In genomic region chr14:104749111-104749649, GRCh38 we compare ENCODE assay signal across 11 cellular contexts. TPM values are rescaled to one million over a fixed set of nuclear protein-coding genes. Genes with fewer than 3 reads are reported as not detected.
A peak's percentile ranks its signal among the peaks of the same experiment; 100 is the strongest.
DNase-seq lines count a peak whose midpoint lies in the region; ATAC-seq and TF ChIP-seq lines count a peak whose summit lies in the region.
"Had no signal": no experiment of that assay in that cellular context is flagged by ENCODE, and none has a peak within 500 bp of the region (broad histone marks: within the 10 kb centered on the region; RNA-seq: fewer than 3 reads in every experiment).

No MANE protein-coding gene starts in this region.

- ATAC-seq in Right ventricle myocardium superior (ENCODE audit: poor library complexity) = no peak
- no peak for ATAC-seq in left cardiac atrium
- no peak for ATAC-seq in GM18502 (IDR thresholded peaks at IDR 0.05; ENCODE audit: poor library complexity, unreplicated experiment)

- no peaks in the 10 kb centered on the region for H3K36me3 Mint-ChIP-seq in mesothelial cell of epicardium

- peak overlapping the region; percentile 49 for H3K27ac Mint-ChIP-seq in mesothelial cell of epicardium
- H3K27ac Mint-ChIP-seq: CD4-positive, alpha-beta T cell had no signal

- no peaks in the 10 kb centered on the region for H3K27me3 Mint-ChIP-seq in mesothelial cell of epicardium (ENCODE audit: low read depth)
- H3K27me3 Mint-ChIP-seq: CD4-positive, alpha-beta T cell had no signal

- 51 to 62% (median 54%) methylated on average over 11 of the region's 11 CpGs for WGBS in ovary, 3 donors

- H3K4me1 Mint-ChIP-seq in mesothelial cell of epicardium = peaks cover 27% of the 10 kb centered on the region

- peak; percentile 56 for DNase-seq in Right ventricle myocardium superior
- DNase-seq in left cardiac atrium = no peak
- DNase-seq in colonic mucosa = peak; percentile 77
- no peak for DNase-seq in mesothelial cell of epicardium (ENCODE audit: low spot score in 2 of 2, unreplicated experiment in 2 of 2)
- DNase-seq in NCI-H2081 treated with DMSO at 0.1 percent for 48 hours (lab: John Stamatoyannopoulos, UW) = no peak
- no peak for DNase-seq in ovary
- no peak for DNase-seq in activated gamma-delta T cell treated with Interleukin-2 at 50 U/mL for 16 hours
- DNase-seq: CD4-positive, alpha-beta T cell; effector CD8-positive, alpha-beta T cell; stimulated activated CD4-positive, alpha-beta T cell treated with anti-CD3 and anti-CD28 coated beads, Interleukin-15, amount 100 ng/mL, for 24 hours had no signal

- H3K27ac ChIP-seq in colonic mucosa (no peak overlapping the region), ovary (no peak overlapping the region)

- H3K27me3 ChIP-seq in colonic mucosa (no peaks in the 10 kb centered on the region), ovary (no peaks in the 10 kb centered on the region)

- H3K4me3 ChIP-seq in colonic mucosa (no peak overlapping the region), ovary (no peak overlapping the region)

- peaks cover 21% of the 10 kb centered on the region for H3K4me1 ChIP-seq in colonic mucosa
- peaks cover 8% of the 10 kb centered on the region for H3K4me1 ChIP-seq in ovary (ENCODE audit: insufficient read depth)

- no peaks in the 10 kb centered on the region for H3K9me3 ChIP-seq in colonic mucosa
- no peaks in the 10 kb centered on the region for H3K9me3 ChIP-seq in ovary

- TF ChIP-seq CTCF in colonic mucosa (IDR thresholded peaks at IDR 0.05) (no peak), mesothelial cell of epicardium (IDR thresholded peaks at IDR 0.05; ENCODE audit: unreplicated experiment) (no peak), ovary (IDR thresholded peaks at IDR 0.05) (no peak)

- no peak overlapping the region for H3K4me3 Mint-ChIP-seq in mesothelial cell of epicardium
- H3K4me3 Mint-ChIP-seq: CD4-positive, alpha-beta T cell had no signal

- no peak for TF ChIP-seq EP300 in ovary (IDR thresholded peaks at IDR 0.05)

- no peaks in the 10 kb centered on the region for H3K9me3 Mint-ChIP-seq in mesothelial cell of epicardium
- H3K9me3 Mint-ChIP-seq: CD4-positive, alpha-beta T cell had no signal

- no peak for TF ChIP-seq POLR2A in ovary (IDR thresholded peaks at IDR 0.05)

- peak overlapping the region; percentile 12 to 47 for H3K9ac ChIP-seq in colonic mucosa (ENCODE audit: low read depth in 2 of 2, low read length in 2 of 2)

- intact Hi-C loops in Right ventricle myocardium superior (cut with DNase I) (no loop called here), left cardiac atrium (cut with DNase I) (no loop called here), colonic mucosa (cut with DNase I) (no loop called here), ovary (cut with DNase I) (no loop called here)

- H3K36me3 ChIP-seq in colonic mucosa = no peaks in the 10 kb centered on the region
- H3K36me3 ChIP-seq in ovary = no peaks in the 10 kb centered on the region

RNA-seq across cellular contexts. Expression of gene SIVA1, which starts 3.8 kb away (rescaled TPM):
- total RNA-seq in Right ventricle myocardium superior = 60.7 TPM
- 10 to 100 TPM; 67.6 to 68.7 TPM for total RNA-seq in left cardiac atrium
- 100 to 1,000 TPM in 1 of 2 donors, 10 to 100 TPM in 1; 58.8 to 153 TPM for total RNA-seq in colonic mucosa
- total RNA-seq in mesothelial cell of epicardium = 68.7 to 70.9 TPM (median 70.9 TPM) in 3 replicates
- total RNA-seq in ovary = 100 to 1,000 TPM in 3 of 7 donors, 10 to 100 TPM in 4; 85.7 to 385 (median 91.6) TPM
- 100 to 1,000 TPM in 1 of 2 donors, 1 to 10 TPM in 1; 2.4 to 249 TPM for polyA plus RNA-seq in ovary

RNA-seq across cellular contexts. Expression of gene ADSS1, which starts 25.2 kb away (rescaled TPM):
- 215 TPM for total RNA-seq in Right ventricle myocardium superior
- total RNA-seq in left cardiac atrium = 100 to 1,000 TPM in 1 of 2 donors, 10 to 100 TPM in 1; 86.2 to 102 TPM
- total RNA-seq in colonic mucosa = 1 to 10 TPM; 3.5 to 4.0 TPM
- total RNA-seq in mesothelial cell of epicardium = 14.1 to 17.1 TPM (median 14.4 TPM) in 3 replicates
- total RNA-seq in ovary = 1 to 10 TPM; 2.6 to 9.8 (median 3.8) TPM
- polyA plus RNA-seq in ovary = 1 to 10 TPM; 4.1 to 4.9 TPM

RNA-seq across cellular contexts. Expression of gene AKT1, which starts 46.4 kb away (rescaled TPM):
- 120 TPM for total RNA-seq in Right ventricle myocardium superior
- total RNA-seq in left cardiac atrium = 100 to 1,000 TPM; 113 to 127 TPM
- 100 to 1,000 TPM; 117 to 181 TPM for total RNA-seq in colonic mucosa
- total RNA-seq in mesothelial cell of epicardium = 116 to 122 TPM (median 117 TPM) in 3 replicates
- total RNA-seq in ovary = 100 to 1,000 TPM in 4 of 7 donors, 10 to 100 TPM in 3; 58.1 to 105 (median 103) TPM
- 10 to 100 TPM; 53.9 to 72.6 TPM for polyA plus RNA-seq in ovary

RNA-seq across cellular contexts. Expression of gene ZBTB42, which starts 51.7 kb away (rescaled TPM):
- 5.0 TPM for total RNA-seq in Right ventricle myocardium superior
- 1 to 10 TPM; 5.2 to 8.1 TPM for total RNA-seq in left cardiac atrium
- 1 to 10 TPM; 6.6 to 7.0 TPM for total RNA-seq in colonic mucosa
- total RNA-seq in mesothelial cell of epicardium = 5.8 to 6.7 TPM (median 6.2 TPM) in 3 replicates
- total RNA-seq in ovary = 10 to 100 TPM in 1 of 7 donors, 1 to 10 TPM in 6; 2.0 to 18.7 (median 4.1) TPM
- 1 to 10 TPM in 1 of 2 donors, under 1 TPM in 1; 0.42 to 1.8 TPM for polyA plus RNA-seq in ovary

RNA-seq across cellular contexts. Expression of gene INF2, which starts 59.8 kb away (rescaled TPM):
- total RNA-seq in Right ventricle myocardium superior (28.3 TPM), left cardiac atrium (10 to 100 TPM; 44.4 to 44.7 TPM), colonic mucosa (100 to 1,000 TPM; 162 to 264 TPM), mesothelial cell of epicardium (90.2 to 92.8 TPM (median 92.5 TPM) in 3 replicates), ovary (10 to 100 TPM; 15.1 to 40.7 (median 22.2) TPM)
- 10 to 100 TPM in 1 of 2 donors, 1 to 10 TPM in 1; 6.3 to 18.4 TPM for polyA plus RNA-seq in ovary

Comparison
In these comparisons a context has a peak if more than half of its experiments do, and no peak if none do; other contexts are left out.
1. DNase-seq: peak in Right ventricle myocardium superior (single experiment) and colonic mucosa (single experiment); none in left cardiac atrium (single experiment), mesothelial cell of epicardium (0 of 2), NCI-H2081 treated with DMSO at 0.1 percent for 48 hours (single experiment), ovary (0 of 5) and activated gamma-delta T cell treated with Interleukin-2 at 50 U/mL for 16 hours (single experiment).